ENCODE assay signal across 8 cellular contexts in the genomic region with DNA sequence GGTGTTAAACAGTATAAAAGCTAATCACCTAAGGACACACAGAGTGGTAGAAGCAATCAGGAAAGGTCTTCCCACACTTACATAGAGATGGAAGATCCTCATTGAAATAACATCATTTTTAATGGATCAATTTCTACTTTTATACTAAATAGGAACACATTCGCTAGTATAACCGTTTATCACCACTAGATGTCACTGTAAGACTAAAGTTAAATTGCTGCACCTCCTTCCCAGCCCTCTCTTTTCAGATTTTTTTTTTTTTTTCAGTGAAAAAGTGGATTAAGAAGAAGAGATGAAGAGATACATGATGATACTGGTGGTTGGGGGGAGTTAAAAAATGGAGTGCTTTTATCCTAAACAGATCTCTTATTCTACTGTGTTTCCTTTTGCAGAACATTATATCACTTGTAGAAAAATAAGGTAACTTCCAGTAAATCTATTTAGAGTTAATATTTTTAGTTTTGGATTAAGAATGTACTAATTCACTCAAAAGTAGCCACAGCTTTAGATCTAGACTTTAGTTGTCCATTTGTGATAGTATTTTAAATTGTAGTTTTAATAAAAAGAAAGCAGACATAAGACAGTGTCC.
A peak's percentile ranks its signal among the peaks of the same experiment; 100 is the strongest.
DNase-seq lines count a peak whose midpoint lies in the region; ATAC-seq and TF ChIP-seq lines count a peak whose summit lies in the region.

No MANE protein-coding gene starts in this region.

- no peak overlapping the region for H2AFZ ChIP-seq in KMS-11 (ENCODE audit: low read depth)

- H3K9me3 Mint-ChIP-seq in activated T-cell treated with anti-CD3 and anti-CD28 coated beads, Interleukin-2, amount 50 U/mL, for 4 hours = no peaks in the 10 kb centered on the region

- H3K27ac ChIP-seq in KMS-11 (no peak overlapping the region), sigmoid colon (no peak overlapping the region)

- H3K36me3 ChIP-seq in KMS-11 (ENCODE audit: insufficient read depth) = no peaks in the 10 kb centered on the region
- H3K36me3 ChIP-seq in sigmoid colon = no peaks in the 10 kb centered on the region

- WGBS in sigmoid colon, 2 donors = 0 to 1% methylated on average over 2 of the region's 2 CpGs

- no peaks in the 10 kb centered on the region for H3K4me1 Mint-ChIP-seq in activated T-cell treated with anti-CD3 and anti-CD28 coated beads, Interleukin-2, amount 50 U/mL, for 4 hours (ENCODE audit: low read depth)

- no peaks in the 10 kb centered on the region for H3K27me3 ChIP-seq in KMS-11 (ENCODE audit: insufficient read depth, low read depth)
- H3K27me3 ChIP-seq in sigmoid colon = no peaks in the 10 kb centered on the region

- ATAC-seq in GM19351 (IDR thresholded peaks at IDR 0.05; ENCODE audit: unreplicated experiment) = peak; percentile 69
- no peak for ATAC-seq in activated T-cell treated with anti-CD3 and anti-CD28 coated beads, Interleukin-2, amount 50 U/mL, for 4 hours

- no peaks in the 10 kb centered on the region for H3K9me3 ChIP-seq in sigmoid colon

- no peak for TF ChIP-seq POLR2A in sigmoid colon (IDR thresholded peaks at IDR 0.05)

- H4K20me1 ChIP-seq in KMS-11 (ENCODE audit: insufficient read depth) = no peaks in the 10 kb centered on the region

- H3K79me2 ChIP-seq in KMS-11 (ENCODE audit: insufficient read depth, low read depth) = no peaks in the 10 kb centered on the region

- H3K36me3 Mint-ChIP-seq in activated T-cell treated with anti-CD3 and anti-CD28 coated beads, Interleukin-2, amount 50 U/mL, for 4 hours (ENCODE audit: insufficient read depth) = no peaks in the 10 kb centered on the region

- TF ChIP-seq CTCF in KMS-11 (conservative IDR thresholded peaks at IDR 0.05; ENCODE audit: low read depth, low read length) (peak; percentile 89), sigmoid colon (IDR thresholded peaks at IDR 0.05) (peak in 3 of 4 experiments; percentile 8 to 60 (median 44))

- intact Hi-C loops in sigmoid colon (cut with DNase I) (no loop called here), posterior vena cava (cut with DNase I) (no loop called here)

- peak; percentile 27 for DNase-seq in D341Med (ENCODE audit: low spot score)
- DNase-seq in SK-N-DZ (ENCODE audit: low spot score) = peak; percentile 61
- DNase-seq in fibroblast of the conjunctiva (ENCODE audit: low read depth) = peak; percentile 44
- no peak for DNase-seq in sigmoid colon
- no peak for DNase-seq in activated T-cell treated with anti-CD3 and anti-CD28 coated beads, Interleukin-2, amount 50 U/mL, for 4 hours
- DNase-seq in posterior vena cava (ENCODE audit: low spot score) = no peak

- no peaks in the 10 kb centered on the region for H3K4me1 ChIP-seq in KMS-11 (ENCODE audit: low read depth, poor library complexity, severe bottlenecking)
- no peaks in the 10 kb centered on the region for H3K4me1 ChIP-seq in sigmoid colon

- H3K4me3 ChIP-seq in KMS-11 (IDR thresholded peaks at IDR 0.05; ENCODE audit: insufficient read depth, low read depth, low read length) (no peak overlapping the region), sigmoid colon (no peak overlapping the region)

- H3K27me3 Mint-ChIP-seq in activated T-cell treated with anti-CD3 and anti-CD28 coated beads, Interleukin-2, amount 50 U/mL, for 4 hours (ENCODE audit: low read depth) = no peaks in the 10 kb centered on the region

- no peak for TF ChIP-seq EP300 in sigmoid colon (IDR thresholded peaks at IDR 0.05)

- no peak overlapping the region for H3K4me2 ChIP-seq in KMS-11

- no peak overlapping the region for H3K9ac ChIP-seq in KMS-11

- H3K4me3 Mint-ChIP-seq in activated T-cell treated with anti-CD3 and anti-CD28 coated beads, Interleukin-2, amount 50 U/mL, for 4 hours = no peak overlapping the region

Comparison
In these comparisons a context has a peak if more than half of its experiments do, and no peak if none do; other contexts are left out.
1. DNase-seq: peak in D341Med (single experiment), SK-N-DZ (single experiment) and fibroblast of the conjunctiva (single experiment); none in sigmoid colon (single experiment), activated T-cell treated with anti-CD3 and anti-CD28 coated beads, Interleukin-2, amount 50 U/mL, for 4 hours (single experiment) and posterior vena cava (single experiment).